In the genomic region with DNA sequence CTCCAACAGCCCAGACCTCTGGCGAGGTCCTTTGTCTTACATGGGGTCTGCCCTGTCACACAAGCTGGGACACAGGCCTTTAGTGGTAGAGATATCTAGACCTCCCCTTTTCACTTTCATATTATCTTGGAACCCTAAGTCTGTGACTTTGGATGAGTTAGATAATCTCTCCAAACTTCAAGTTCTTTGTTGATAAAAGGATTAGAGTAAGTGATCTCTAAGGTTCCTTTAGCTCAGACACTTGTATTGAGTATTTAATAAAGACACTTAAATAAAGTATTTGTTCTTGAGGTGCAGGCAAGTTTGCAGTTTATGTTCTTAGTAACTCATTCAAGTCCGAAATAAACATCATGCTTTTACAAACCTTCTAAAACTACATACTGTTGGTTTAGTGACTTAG, we compare ENCODE assay signal across 2 cellular contexts.
TF ChIP-seq lines count a peak whose summit lies in the region.

No MANE protein-coding gene starts in this region.

TF ChIP-seq in WTC11, 78 proteins besides CTCF, POLR2A, EP300 and RAD21:
- TF ChIP-seq ZNF121 (CRISPR knock-in tag; IDR thresholded peaks at IDR 0.05) (no peak), OVOL2 (CRISPR knock-in tag; IDR thresholded peaks at IDR 0.05; ENCODE audit: borderline replicate concordance) (no peak), RORB (CRISPR knock-in tag; IDR thresholded peaks at IDR 0.05) (no peak), GABPB1 (CRISPR knock-in tag; IDR thresholded peaks at IDR 0.05) (no peak), ZNF219 (CRISPR knock-in tag; IDR thresholded peaks at IDR 0.05; ENCODE audit: borderline replicate concordance) (no peak), RELA (CRISPR knock-in tag; IDR thresholded peaks at IDR 0.05; ENCODE audit: borderline replicate concordance) (no peak)
- TF ChIP-seq, protein P1, sequence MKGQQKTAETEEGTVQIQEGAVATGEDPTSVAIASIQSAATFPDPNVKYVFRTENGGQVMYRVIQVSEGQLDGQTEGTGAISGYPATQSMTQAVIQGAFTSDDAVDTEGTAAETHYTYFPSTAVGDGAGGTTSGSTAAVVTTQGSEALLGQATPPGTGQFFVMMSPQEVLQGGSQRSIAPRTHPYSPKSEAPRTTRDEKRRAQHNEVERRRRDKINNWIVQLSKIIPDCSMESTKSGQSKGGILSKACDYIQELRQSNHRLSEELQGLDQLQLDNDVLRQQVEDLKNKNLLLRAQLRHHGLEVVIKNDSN (CRISPR knock-in tag; IDR thresholded peaks at IDR 0.05), result no peak
- TF ChIP-seq, protein P2, sequence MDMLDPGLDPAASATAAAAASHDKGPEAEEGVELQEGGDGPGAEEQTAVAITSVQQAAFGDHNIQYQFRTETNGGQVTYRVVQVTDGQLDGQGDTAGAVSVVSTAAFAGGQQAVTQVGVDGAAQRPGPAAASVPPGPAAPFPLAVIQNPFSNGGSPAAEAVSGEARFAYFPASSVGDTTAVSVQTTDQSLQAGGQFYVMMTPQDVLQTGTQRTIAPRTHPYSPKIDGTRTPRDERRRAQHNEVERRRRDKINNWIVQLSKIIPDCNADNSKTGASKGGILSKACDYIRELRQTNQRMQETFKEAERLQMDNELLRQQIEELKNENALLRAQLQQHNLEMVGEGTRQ (CRISPR knock-in tag; IDR thresholded peaks at IDR 0.05), result no peak
- TF ChIP-seq, protein P3, sequence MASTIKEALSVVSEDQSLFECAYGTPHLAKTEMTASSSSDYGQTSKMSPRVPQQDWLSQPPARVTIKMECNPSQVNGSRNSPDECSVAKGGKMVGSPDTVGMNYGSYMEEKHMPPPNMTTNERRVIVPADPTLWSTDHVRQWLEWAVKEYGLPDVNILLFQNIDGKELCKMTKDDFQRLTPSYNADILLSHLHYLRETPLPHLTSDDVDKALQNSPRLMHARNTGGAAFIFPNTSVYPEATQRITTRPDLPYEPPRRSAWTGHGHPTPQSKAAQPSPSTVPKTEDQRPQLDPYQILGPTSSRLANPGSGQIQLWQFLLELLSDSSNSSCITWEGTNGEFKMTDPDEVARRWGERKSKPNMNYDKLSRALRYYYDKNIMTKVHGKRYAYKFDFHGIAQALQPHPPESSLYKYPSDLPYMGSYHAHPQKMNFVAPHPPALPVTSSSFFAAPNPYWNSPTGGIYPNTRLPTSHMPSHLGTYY (CRISPR knock-in tag; IDR thresholded peaks at IDR 0.05), result no peak

TF ChIP-seq in H1, 55 proteins besides CTCF, POLR2A, EP300 and RAD21:
- TF ChIP-seq KDM5A (IDR thresholded peaks at IDR 0.05; ENCODE audit: low read length), result no peak
- TF ChIP-seq EZH2 (IDR thresholded peaks at IDR 0.05; ENCODE audit: low read depth, low read length, severe bottlenecking), result no peak
- no peak for TF ChIP-seq RNF2 (IDR thresholded peaks at IDR 0.05; ENCODE audit: borderline replicate concordance, low read depth, low read length, missing control alignments, poor library complexity, severe bottlenecking)
- TF ChIP-seq TEAD4 (IDR thresholded peaks at IDR 0.05; ENCODE audit: low read depth, low read length), result no peak
- TF ChIP-seq, protein P4, sequence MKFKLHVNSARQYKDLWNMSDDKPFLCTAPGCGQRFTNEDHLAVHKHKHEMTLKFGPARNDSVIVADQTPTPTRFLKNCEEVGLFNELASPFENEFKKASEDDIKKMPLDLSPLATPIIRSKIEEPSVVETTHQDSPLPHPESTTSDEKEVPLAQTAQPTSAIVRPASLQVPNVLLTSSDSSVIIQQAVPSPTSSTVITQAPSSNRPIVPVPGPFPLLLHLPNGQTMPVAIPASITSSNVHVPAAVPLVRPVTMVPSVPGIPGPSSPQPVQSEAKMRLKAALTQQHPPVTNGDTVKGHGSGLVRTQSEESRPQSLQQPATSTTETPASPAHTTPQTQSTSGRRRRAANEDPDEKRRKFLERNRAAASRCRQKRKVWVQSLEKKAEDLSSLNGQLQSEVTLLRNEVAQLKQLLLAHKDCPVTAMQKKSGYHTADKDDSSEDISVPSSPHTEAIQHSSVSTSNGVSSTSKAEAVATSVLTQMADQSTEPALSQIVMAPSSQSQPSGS (IDR thresholded peaks at IDR 0.05; ENCODE audit: low read length), result no peak
- TF ChIP-seq POLR2AphosphoS5 (IDR thresholded peaks at IDR 0.05; ENCODE audit: low read depth, low read length), result no peak
- no peak for TF ChIP-seq KDM1A (IDR thresholded peaks at IDR 0.05; ENCODE audit: borderline replicate concordance, low read length)
- TF ChIP-seq TCF12 (IDR thresholded peaks at IDR 0.05; ENCODE audit: low read depth, low read length), result no peak
- TF ChIP-seq SP4 (IDR thresholded peaks at IDR 0.05; ENCODE audit: low read length), result no peak
